ENCODE assay signal across 8 cellular contexts in the genomic region with DNA sequence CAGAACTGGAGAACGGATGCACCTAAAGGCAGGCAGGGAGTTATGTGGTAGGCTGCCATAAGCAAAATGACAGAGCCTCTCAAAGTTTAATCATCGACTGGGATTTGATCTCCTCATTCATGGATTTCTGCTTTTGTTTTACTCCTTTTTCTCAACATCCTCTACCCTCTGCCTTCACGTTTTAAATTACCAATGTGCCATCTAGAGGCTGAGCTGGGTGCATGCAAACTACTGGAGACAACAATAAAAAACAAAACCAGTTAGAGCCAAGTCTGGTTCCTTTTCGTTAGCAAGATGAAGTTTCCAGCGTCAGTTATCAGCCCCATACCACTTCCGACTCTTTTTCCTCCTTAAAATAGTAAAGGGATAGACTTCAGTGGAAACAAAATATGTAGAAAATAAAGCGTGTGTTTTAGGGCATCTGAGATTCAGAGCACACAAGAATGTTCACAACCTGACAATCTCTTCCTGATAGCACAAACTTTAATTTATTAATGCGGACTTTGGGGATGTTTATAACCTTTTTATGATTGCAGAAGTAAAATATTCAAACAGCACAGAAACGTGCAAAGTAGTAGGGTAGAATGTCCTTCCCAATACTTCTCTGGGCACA.
DNase-seq lines count a peak whose midpoint lies in the region; TF ChIP-seq lines count a peak whose summit lies in the region.

No MANE protein-coding gene starts in this region.

- intact Hi-C loops in ovary (cut with DNase I), result no loop called here

- no peaks in the 10 kb centered on the region for H3K36me3 ChIP-seq in BJ (ENCODE audit: control insufficient read depth, insufficient read depth, low read length)
- H3K36me3 ChIP-seq in liver (ENCODE audit: control insufficient read depth in 4 of 4, insufficient read depth in 3 of 4, low read depth in 1 of 4, low read length in 3 of 4), result no peaks in the 10 kb centered on the region
- no peaks in the 10 kb centered on the region for H3K36me3 ChIP-seq in ovary

- 29% methylated on average over 9 of the region's 9 CpGs for WGBS in liver
- 15 to 27% (median 17%) methylated on average over 9 of the region's 9 CpGs for WGBS in ovary, 3 donors

- TF ChIP-seq RAD21 in liver (IDR thresholded peaks at IDR 0.05), result peak; percentile 47 to 60

- H3K9me3 ChIP-seq in liver (ENCODE audit: control insufficient read depth in 4 of 4, low read length in 3 of 4), result no peaks in the 10 kb centered on the region
- no peaks in the 10 kb centered on the region for H3K9me3 ChIP-seq in ovary

- no peak for DNase-seq in BJ (ENCODE audit: low read depth)
- DNase-seq in amniotic stem cell (lab: John Stamatoyannopoulos, UW), result peak; percentile 1
- no peak for DNase-seq in cortex of kidney (lab: John Stamatoyannopoulos, UW)
- no peak for DNase-seq in activated naive CD4-positive, alpha-beta T cell (lab: John Stamatoyannopoulos, UW)
- DNase-seq in mesenteric fat pad (ENCODE audit: low spot score), result no peak
- DNase-seq in ovary, result no peak

- no peak overlapping the region for H3K9ac ChIP-seq in liver (ENCODE audit: low read depth in 1 of 2, low read length in 2 of 2)

- no peak overlapping the region for H3K4me3 ChIP-seq in BJ (ENCODE audit: low read depth, low read length)
- no peak overlapping the region for H3K4me3 ChIP-seq in liver (ENCODE audit: low read depth in 1 of 3, low read length in 3 of 3)
- H3K4me3 ChIP-seq in ovary, result no peak overlapping the region

- TF ChIP-seq EP300 in ovary (IDR thresholded peaks at IDR 0.05), result no peak

- H3K4me1 ChIP-seq in liver (ENCODE audit: control insufficient read depth in 4 of 4, insufficient read depth in 4 of 4, low read length in 3 of 4) (no peaks in the 10 kb centered on the region), ovary (ENCODE audit: insufficient read depth) (no peaks in the 10 kb centered on the region)

- TF ChIP-seq CTCF in BJ (IDR thresholded peaks at IDR 0.05; ENCODE audit: insufficient read depth, low read depth, low read length), result peak; percentile 73
- TF ChIP-seq CTCF in LNCAP (IDR thresholded peaks at IDR 0.05), result peak; percentile 87
- peak; percentile 23 for TF ChIP-seq CTCF in liver (IDR thresholded peaks at IDR 0.05; ENCODE audit: low read depth, low read length, missing input control)
- no peak for TF ChIP-seq CTCF in ovary (IDR thresholded peaks at IDR 0.05)

- CTCF ChIA-PET in BJ (lab: Yijun Ruan, JAX), result interaction anchor here (0.6 to 13.1 kb wide), 9 partner anchors 10 to 177 kb away, joined by 3 to 93 read pairs (median 4); no protein-coding TSS in a partner anchor

- POLR2A ChIA-PET in BJ (lab: Charles Lee), result no interaction called here

- no peak overlapping the region for H3K27ac ChIP-seq in liver (ENCODE audit: low read depth in 1 of 2, low read length in 2 of 2)
- H3K27ac ChIP-seq in ovary, result no peak overlapping the region

- H3K27me3 ChIP-seq in BJ (ENCODE audit: control insufficient read depth, insufficient read depth, low read length), result no peaks in the 10 kb centered on the region
- H3K27me3 ChIP-seq in liver (ENCODE audit: control insufficient read depth in 4 of 4, insufficient read depth in 4 of 4, low read length in 3 of 4), result peaks cover 0 to 3% (median 0%) of the 10 kb centered on the region in 4 donors
- no peaks in the 10 kb centered on the region for H3K27me3 ChIP-seq in ovary

- no peak for TF ChIP-seq POLR2A in ovary (IDR thresholded peaks at IDR 0.05)

TF ChIP-seq in liver, 16 proteins besides CTCF, POLR2A, EP300 and RAD21:
- TF ChIP-seq, protein P1, sequence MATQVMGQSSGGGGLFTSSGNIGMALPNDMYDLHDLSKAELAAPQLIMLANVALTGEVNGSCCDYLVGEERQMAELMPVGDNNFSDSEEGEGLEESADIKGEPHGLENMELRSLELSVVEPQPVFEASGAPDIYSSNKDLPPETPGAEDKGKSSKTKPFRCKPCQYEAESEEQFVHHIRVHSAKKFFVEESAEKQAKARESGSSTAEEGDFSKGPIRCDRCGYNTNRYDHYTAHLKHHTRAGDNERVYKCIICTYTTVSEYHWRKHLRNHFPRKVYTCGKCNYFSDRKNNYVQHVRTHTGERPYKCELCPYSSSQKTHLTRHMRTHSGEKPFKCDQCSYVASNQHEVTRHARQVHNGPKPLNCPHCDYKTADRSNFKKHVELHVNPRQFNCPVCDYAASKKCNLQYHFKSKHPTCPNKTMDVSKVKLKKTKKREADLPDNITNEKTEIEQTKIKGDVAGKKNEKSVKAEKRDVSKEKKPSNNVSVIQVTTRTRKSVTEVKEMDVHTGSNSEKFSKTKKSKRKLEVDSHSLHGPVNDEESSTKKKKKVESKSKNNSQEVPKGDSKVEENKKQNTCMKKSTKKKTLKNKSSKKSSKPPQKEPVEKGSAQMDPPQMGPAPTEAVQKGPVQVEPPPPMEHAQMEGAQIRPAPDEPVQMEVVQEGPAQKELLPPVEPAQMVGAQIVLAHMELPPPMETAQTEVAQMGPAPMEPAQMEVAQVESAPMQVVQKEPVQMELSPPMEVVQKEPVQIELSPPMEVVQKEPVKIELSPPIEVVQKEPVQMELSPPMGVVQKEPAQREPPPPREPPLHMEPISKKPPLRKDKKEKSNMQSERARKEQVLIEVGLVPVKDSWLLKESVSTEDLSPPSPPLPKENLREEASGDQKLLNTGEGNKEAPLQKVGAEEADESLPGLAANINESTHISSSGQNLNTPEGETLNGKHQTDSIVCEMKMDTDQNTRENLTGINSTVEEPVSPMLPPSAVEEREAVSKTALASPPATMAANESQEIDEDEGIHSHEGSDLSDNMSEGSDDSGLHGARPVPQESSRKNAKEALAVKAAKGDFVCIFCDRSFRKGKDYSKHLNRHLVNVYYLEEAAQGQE (IDR thresholded peaks at IDR 0.05), result no peak
- no peak for TF ChIP-seq HNF4G (IDR thresholded peaks at IDR 0.05)
- TF ChIP-seq, protein P2, sequence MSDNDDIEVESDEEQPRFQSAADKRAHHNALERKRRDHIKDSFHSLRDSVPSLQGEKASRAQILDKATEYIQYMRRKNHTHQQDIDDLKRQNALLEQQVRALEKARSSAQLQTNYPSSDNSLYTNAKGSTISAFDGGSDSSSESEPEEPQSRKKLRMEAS (IDR thresholded peaks at IDR 0.05), result no peak
- TF ChIP-seq TAF1 (conservative IDR thresholded peaks at IDR 0.05), result no peak
- no peak for TF ChIP-seq SP1 (IDR thresholded peaks at IDR 0.05)
- no peak for TF ChIP-seq RXRA (IDR thresholded peaks at IDR 0.05)
- TF ChIP-seq NR2F2 (IDR thresholded peaks at IDR 0.05), result no peak
- TF ChIP-seq, protein P3, sequence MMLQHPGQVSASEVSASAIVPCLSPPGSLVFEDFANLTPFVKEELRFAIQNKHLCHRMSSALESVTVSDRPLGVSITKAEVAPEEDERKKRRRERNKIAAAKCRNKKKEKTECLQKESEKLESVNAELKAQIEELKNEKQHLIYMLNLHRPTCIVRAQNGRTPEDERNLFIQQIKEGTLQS (IDR thresholded peaks at IDR 0.05), result no peak
- no peak for TF ChIP-seq FOXA2 (IDR thresholded peaks at IDR 0.05)
- no peak for TF ChIP-seq YY1 (IDR thresholded peaks at IDR 0.05)
- TF ChIP-seq EGR1 (IDR thresholded peaks at IDR 0.05; ENCODE audit: low read depth in 2 of 2), result no peak
- TF ChIP-seq, protein P4, sequence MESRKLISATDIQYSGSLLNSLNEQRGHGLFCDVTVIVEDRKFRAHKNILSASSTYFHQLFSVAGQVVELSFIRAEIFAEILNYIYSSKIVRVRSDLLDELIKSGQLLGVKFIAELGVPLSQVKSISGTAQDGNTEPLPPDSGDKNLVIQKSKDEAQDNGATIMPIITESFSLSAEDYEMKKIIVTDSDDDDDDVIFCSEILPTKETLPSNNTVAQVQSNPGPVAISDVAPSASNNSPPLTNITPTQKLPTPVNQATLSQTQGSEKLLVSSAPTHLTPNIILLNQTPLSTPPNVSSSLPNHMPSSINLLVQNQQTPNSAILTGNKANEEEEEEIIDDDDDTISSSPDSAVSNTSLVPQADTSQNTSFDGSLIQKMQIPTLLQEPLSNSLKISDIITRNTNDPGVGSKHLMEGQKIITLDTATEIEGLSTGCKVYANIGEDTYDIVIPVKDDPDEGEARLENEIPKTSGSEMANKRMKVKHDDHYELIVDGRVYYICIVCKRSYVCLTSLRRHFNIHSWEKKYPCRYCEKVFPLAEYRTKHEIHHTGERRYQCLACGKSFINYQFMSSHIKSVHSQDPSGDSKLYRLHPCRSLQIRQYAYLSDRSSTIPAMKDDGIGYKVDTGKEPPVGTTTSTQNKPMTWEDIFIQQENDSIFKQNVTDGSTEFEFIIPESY (IDR thresholded peaks at IDR 0.05), result no peak
- no peak for TF ChIP-seq JUND (IDR thresholded peaks at IDR 0.05)
- no peak for TF ChIP-seq FOXA1 (IDR thresholded peaks at IDR 0.05)
- TF ChIP-seq GABPA (IDR thresholded peaks at IDR 0.05 in 1 of 2, conservative IDR thresholded peaks at IDR 0.05 in 1 of 2), result no peak
- no peak for TF ChIP-seq HNF4A (conservative IDR thresholded peaks at IDR 0.05)

Comparison
In these comparisons a context has a peak if more than half of its experiments do, and no peak if none do; other contexts are left out.
1. CTCF ChIP-seq: peak in BJ (single experiment), LNCAP (single experiment) and liver (single experiment); none in ovary (0 of 3).